ENCODE assay signal across 35 cellular contexts in the genomic region with DNA sequence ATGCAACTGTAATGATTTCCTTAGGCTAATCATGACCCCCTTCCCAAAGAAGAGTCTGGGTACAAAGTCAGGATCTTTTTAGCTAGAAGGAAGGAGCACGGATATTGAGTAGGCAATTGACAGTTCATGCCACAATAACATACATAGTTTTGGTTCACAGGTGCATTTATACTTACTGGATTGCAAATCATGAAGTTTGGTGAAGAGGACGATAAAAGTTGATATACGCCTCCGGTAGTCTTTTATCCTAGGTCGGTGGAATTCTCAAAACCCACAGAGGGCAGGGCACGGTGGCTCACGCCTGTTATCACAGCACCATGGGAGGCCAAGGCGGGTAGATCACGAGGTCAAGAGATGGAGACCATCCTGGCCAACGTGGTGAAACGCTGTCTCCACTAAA.
"Had no signal": no experiment of that assay in that cellular context is flagged by ENCODE, and none has a peak within 500 bp of the region (broad histone marks: within the 10 kb centered on the region; RNA-seq: fewer than 3 reads in every experiment).

No MANE protein-coding gene starts in this region.

- H3K27ac Mint-ChIP-seq: activated naive CD4-positive, alpha-beta T cell treated with anti-CD3 and anti-CD28 coated beads for 36 hours; activated naive CD4-positive, alpha-beta T cell treated with anti-CD3 and anti-CD28 coated beads, Interleukin-2, amount 10 ng/mL, durations not matched to agents 7 days and 5 days; activated naive CD4-positive, alpha-beta T cell treated with anti-CD3 and anti-CD28 coated beads, Interleukin-2, amount 50 U/mL, for 24 hours; activated naive CD4-positive, alpha-beta T cell treated with anti-CD3 and anti-CD28 coated beads, Interleukin-2, amount 50 U/mL, for 72 hours; activated naive CD8-positive, alpha-beta T cell; activated naive CD8-positive, alpha-beta T cell treated with anti-CD3 and anti-CD28 coated beads for 36 hours; activated naive CD8-positive, alpha-beta T cell treated with anti-CD3 and anti-CD28 coated beads, Interleukin-2, amount 10 ng/mL, durations not matched to agents 7 days and 5 days; activated naive CD8-positive, alpha-beta T cell treated with anti-CD3 and anti-CD28 coated beads, Interleukin-2, amount 50 U/mL, for 24 hours; activated T-cell treated with anti-CD3 and anti-CD28 coated beads, Interleukin-2, amount 50 U/mL, for 24 hours; activated T-cell treated with anti-CD3 and anti-CD28 coated beads, Interleukin-2, amount 50 U/mL, for 72 hours; activated T-helper 1 cell treated with anti-CD3 and anti-CD28 coated beads, Interleukin-12 subunit alpha, Interleukin-12 subunit beta, Interleukin-2, Interleukin-4 antibody, amounts not matched to agents 30 ng/mL and 10 ng/mL and 1 ng/mL, durations not matched to agents 14 hours and 24 hours and 36 hours; activated T-helper 17 cell treated with anti-CD3 and anti-CD28 coated beads, Interleukin-2, amount 50 U/mL, for 72 hours; activated T-helper 2 cell treated with anti-CD3 and anti-CD28 coated beads, Interferon-gamma antibody, Interleukin-2, Interleukin-4, amounts not matched to agents 10 μg/mL and 5 μg/mL and 100 μg/mL, durations not matched to agents 14 hours and 24 hours and 36 hours; brain had no signal

- H3K4me1 Mint-ChIP-seq: activated naive CD4-positive, alpha-beta T cell treated with anti-CD3 and anti-CD28 coated beads, Interleukin-2, amount 10 ng/mL, durations not matched to agents 7 days and 5 days; activated naive CD4-positive, alpha-beta T cell treated with anti-CD3 and anti-CD28 coated beads, Interleukin-2, amount 50 U/mL, for 24 hours; activated naive CD8-positive, alpha-beta T cell treated with anti-CD3 and anti-CD28 coated beads for 36 hours; activated naive CD8-positive, alpha-beta T cell treated with anti-CD3 and anti-CD28 coated beads, Interleukin-2, amount 10 ng/mL, durations not matched to agents 7 days and 5 days; activated naive CD8-positive, alpha-beta T cell treated with anti-CD3 and anti-CD28 coated beads, Interleukin-2, amount 50 U/mL, for 24 hours; activated T-helper 17 cell treated with anti-CD3 and anti-CD28 coated beads, Interleukin-2, amount 50 U/mL, for 72 hours; central memory CD8-positive, alpha-beta T cell had no signal

- H3K4me3 Mint-ChIP-seq: activated naive CD4-positive, alpha-beta T cell treated with anti-CD3 and anti-CD28 coated beads for 36 hours; activated naive CD4-positive, alpha-beta T cell treated with anti-CD3 and anti-CD28 coated beads, Interleukin-2, amount 10 ng/mL, durations not matched to agents 7 days and 5 days; activated naive CD4-positive, alpha-beta T cell treated with anti-CD3 and anti-CD28 coated beads, Interleukin-2, amount 50 U/mL, for 24 hours; activated naive CD8-positive, alpha-beta T cell; activated naive CD8-positive, alpha-beta T cell treated with anti-CD3 and anti-CD28 coated beads for 36 hours; activated naive CD8-positive, alpha-beta T cell treated with anti-CD3 and anti-CD28 coated beads, Interleukin-2, amount 10 ng/mL, durations not matched to agents 7 days and 5 days; activated naive CD8-positive, alpha-beta T cell treated with anti-CD3 and anti-CD28 coated beads, Interleukin-2, amount 50 U/mL, for 24 hours; activated T-cell treated with anti-CD3 and anti-CD28 coated beads, Interleukin-2, amount 50 U/mL, for 24 hours; activated T-cell treated with anti-CD3 and anti-CD28 coated beads, Interleukin-2, amount 50 U/mL, for 4 hours; activated T-cell treated with anti-CD3 and anti-CD28 coated beads, Interleukin-2, amount 50 U/mL, for 72 hours; activated T-helper 1 cell treated with anti-CD3 and anti-CD28 coated beads, Interleukin-12 subunit alpha, Interleukin-12 subunit beta, Interleukin-2, Interleukin-4 antibody, amounts not matched to agents 30 ng/mL and 10 ng/mL and 1 ng/mL, durations not matched to agents 14 hours and 24 hours and 36 hours; activated T-helper 17 cell treated with anti-CD3 and anti-CD28 coated beads, Interleukin-2, amount 50 U/mL, for 72 hours; brain; central memory CD8-positive, alpha-beta T cell had no signal

- H3K9me3 Mint-ChIP-seq: activated naive CD4-positive, alpha-beta T cell treated with anti-CD3 and anti-CD28 coated beads for 36 hours; activated naive CD4-positive, alpha-beta T cell treated with anti-CD3 and anti-CD28 coated beads, Interleukin-2, amount 10 ng/mL, durations not matched to agents 7 days and 5 days; activated naive CD4-positive, alpha-beta T cell treated with anti-CD3 and anti-CD28 coated beads, Interleukin-2, amount 50 U/mL, for 24 hours; activated naive CD8-positive, alpha-beta T cell treated with anti-CD3 and anti-CD28 coated beads, Interleukin-2, amount 10 ng/mL, durations not matched to agents 7 days and 5 days; activated naive CD8-positive, alpha-beta T cell treated with anti-CD3 and anti-CD28 coated beads, Interleukin-2, amount 50 U/mL, for 24 hours; activated T-helper 1 cell treated with anti-CD3 and anti-CD28 coated beads, Interleukin-12 subunit alpha, Interleukin-12 subunit beta, Interleukin-2, Interleukin-4 antibody, amounts not matched to agents 30 ng/mL and 10 ng/mL and 1 ng/mL, durations not matched to agents 14 hours and 24 hours and 36 hours; brain had no signal

- H3K27me3 Mint-ChIP-seq: activated naive CD4-positive, alpha-beta T cell treated with anti-CD3 and anti-CD28 coated beads, Interleukin-2, amount 10 ng/mL, durations not matched to agents 7 days and 5 days; activated naive CD4-positive, alpha-beta T cell treated with anti-CD3 and anti-CD28 coated beads, Interleukin-2, amount 50 U/mL, for 24 hours; activated naive CD8-positive, alpha-beta T cell; activated naive CD8-positive, alpha-beta T cell treated with anti-CD3 and anti-CD28 coated beads for 36 hours; activated naive CD8-positive, alpha-beta T cell treated with anti-CD3 and anti-CD28 coated beads, Interleukin-2, amount 10 ng/mL, durations not matched to agents 7 days and 5 days; activated naive CD8-positive, alpha-beta T cell treated with anti-CD3 and anti-CD28 coated beads, Interleukin-2, amount 50 U/mL, for 24 hours; activated T-cell treated with anti-CD3 and anti-CD28 coated beads, Interleukin-2, amount 50 U/mL, for 24 hours; activated T-helper 17 cell treated with anti-CD3 and anti-CD28 coated beads, Interleukin-2, amount 50 U/mL, for 72 hours; brain; central memory CD8-positive, alpha-beta T cell had no signal

- DNase-seq: activated effector memory CD4-positive, alpha-beta T cell treated with anti-CD3 and anti-CD28 coated beads, Interleukin-2, amount 50 U/mL, for 16 hours; activated effector memory CD4-positive, alpha-beta T cell treated with Interleukin-2 at 50 U/mL for 16 hours; activated gamma-delta T cell; activated gamma-delta T cell treated with Interleukin-2 at 50 U/mL for 16 hours; activated naive CD4-positive, alpha-beta T cell; activated naive CD4-positive, alpha-beta T cell treated with anti-CD3 and anti-CD28 coated beads for 36 hours; activated naive CD4-positive, alpha-beta T cell treated with anti-CD3 and anti-CD28 coated beads, Interleukin-2, amount 10 ng/mL, durations not matched to agents 7 days and 5 days; activated naive CD4-positive, alpha-beta T cell treated with anti-CD3 and anti-CD28 coated beads, Interleukin-2, amount 50 U/mL, for 16 hours; activated naive CD4-positive, alpha-beta T cell treated with Interleukin-2 at 50 U/mL for 16 hours; activated naive CD8-positive, alpha-beta T cell treated with anti-CD3 and anti-CD28 coated beads for 36 hours; activated naive CD8-positive, alpha-beta T cell treated with anti-CD3 and anti-CD28 coated beads, Interleukin-2, amount 10 ng/mL, durations not matched to agents 7 days and 5 days; activated naive CD8-positive, alpha-beta T cell treated with anti-CD3 and anti-CD28 coated beads, Interleukin-2, amount 50 U/mL, for 24 hours; activated T-cell treated with anti-CD3 and anti-CD28 coated beads, Interleukin-2, amount 50 U/mL, for 1 hour; activated T-cell treated with anti-CD3 and anti-CD28 coated beads, Interleukin-2, amount 50 U/mL, for 24 hours; activated T-cell treated with anti-CD3 and anti-CD28 coated beads, Interleukin-2, amount 50 U/mL, for 4 hours; activated T-cell treated with anti-CD3 and anti-CD28 coated beads, Interleukin-2, amount 50 U/mL, for 48 hours; activated T-cell treated with anti-CD3 and anti-CD28 coated beads, Interleukin-2, amount 50 U/mL, for 72 hours; adrenal gland; amniotic stem cell; amygdala; anterior cingulate cortex; aorta; body of pancreas; brain microvascular endothelial cell; caudate nucleus; central memory CD4-positive, alpha-beta T cell; cerebellar nuclear complex had no signal

- H3K36me3 Mint-ChIP-seq: activated naive CD4-positive, alpha-beta T cell treated with anti-CD3 and anti-CD28 coated beads, Interleukin-2, amount 10 ng/mL, durations not matched to agents 7 days and 5 days; activated naive CD4-positive, alpha-beta T cell treated with anti-CD3 and anti-CD28 coated beads, Interleukin-2, amount 50 U/mL, for 24 hours; activated naive CD4-positive, alpha-beta T cell treated with anti-CD3 and anti-CD28 coated beads, Interleukin-2, amount 50 U/mL, for 72 hours; activated naive CD8-positive, alpha-beta T cell; activated naive CD8-positive, alpha-beta T cell treated with anti-CD3 and anti-CD28 coated beads for 36 hours; activated naive CD8-positive, alpha-beta T cell treated with anti-CD3 and anti-CD28 coated beads, Interleukin-2, amount 10 ng/mL, durations not matched to agents 7 days and 5 days; brain had no signal
